In genomic region chr2:3302751-3303582, GRCh38 we compare ENCODE assay signal across 8 cellular contexts.
DNase-seq lines count a peak whose midpoint lies in the region; ATAC-seq and TF ChIP-seq lines count a peak whose summit lies in the region.

No MANE protein-coding gene starts in this region.

- no peak overlapping the region for H3K27ac ChIP-seq in mammary epithelial cell (ENCODE audit: insufficient read depth, low read depth, low read length)
- no peak overlapping the region for H3K27ac ChIP-seq in body of pancreas

- no peak for TF ChIP-seq CTCF in mammary epithelial cell (conservative IDR thresholded peaks at IDR 0.05 in 1 of 2, IDR thresholded peaks at IDR 0.05 in 1 of 2; ENCODE audit: extremely low read depth in 1 of 2, insufficient read depth in 1 of 2, low read depth in 1 of 2, low read length in 2 of 2)
- no peak for TF ChIP-seq CTCF in body of pancreas (IDR thresholded peaks at IDR 0.05)
- no peak for TF ChIP-seq CTCF in GM10266 (IDR thresholded peaks at IDR 0.05; ENCODE audit: control insufficient read depth, insufficient read depth, low read depth, missing control alignments)

- in situ Hi-C loops in mammary epithelial cell (cut with MboI; ENCODE audit: low sequenced_read_pairs in 2 of 2), result no loop called here

- H3K9me3 Mint-ChIP-seq in naive thymus-derived CD8-positive, alpha-beta T cell, result no peaks in the 10 kb centered on the region

- peaks cover 15% of the 10 kb centered on the region for H3K79me2 ChIP-seq in mammary epithelial cell (ENCODE audit: insufficient read depth, low read length)

- no peaks in the 10 kb centered on the region for H4K20me1 ChIP-seq in mammary epithelial cell (ENCODE audit: insufficient read depth, low read length)

- H3K36me3 ChIP-seq in mammary epithelial cell (ENCODE audit: insufficient read depth, low read length) (no peaks in the 10 kb centered on the region), body of pancreas (replicated peaks in 1 of 2; ENCODE audit: insufficient read depth in 1 of 2, low read depth in 2 of 2) (no peaks in the 10 kb centered on the region)

- POLR2A ChIA-PET in naive thymus-derived CD8-positive, alpha-beta T cell (lab: Charles Lee), result no interaction called here

- ATAC-seq in HG03521 (IDR thresholded peaks at IDR 0.05; ENCODE audit: unreplicated experiment), result peak; percentile 14
- ATAC-seq in naive thymus-derived CD8-positive, alpha-beta T cell, result peak; percentile 29 to 51
- ATAC-seq in body of pancreas, result no peak

- TF ChIP-seq POLR2A in body of pancreas (IDR thresholded peaks at IDR 0.05), result no peak

- CTCF ChIA-PET in mammary epithelial cell (lab: Charles Lee; ENCODE audit: low non-redundant PET), result no interaction called here

- H3K4me3 Mint-ChIP-seq in naive thymus-derived CD8-positive, alpha-beta T cell, result peak overlapping the region; percentile 20 to 65 (median 52)

- intact Hi-C loops in mammary epithelial cell (cut with micrococcal nuclease) (loop anchor here (1.0 to 10.0 kb wide), 3 partner anchors 458 to 1417 kb away; no protein-coding TSS in a partner anchor), body of pancreas (cut with DNase I) (no loop called here)

- no peaks in the 10 kb centered on the region for H3K27me3 Mint-ChIP-seq in naive thymus-derived CD8-positive, alpha-beta T cell

- H3K27ac Mint-ChIP-seq in naive thymus-derived CD8-positive, alpha-beta T cell, result peak overlapping the region in 8 of 10 donors; percentile 53 to 89 (median 72)

- H3K9ac ChIP-seq in mammary epithelial cell (ENCODE audit: insufficient read depth, low read length), result no peak overlapping the region

- peak overlapping the region; percentile 26 for H3K4me2 ChIP-seq in mammary epithelial cell (ENCODE audit: insufficient read depth, low read depth, low read length)

- 64% methylated on average over 19 of the region's 25 CpGs for WGBS in mammary epithelial cell (ENCODE audit: low coverage, missing lambda C conversion rate)
- 64% methylated on average over 14 to 25 of the region's 25 CpGs for WGBS in body of pancreas, 2 donors

- dilution Hi-C loops in mammary epithelial cell (cut with HindIII; ENCODE audit: low sequenced_read_pairs), result no loop called here

- peaks cover 0 to 24% (median under 1%) of the 10 kb centered on the region in 3 donors for H3K36me3 Mint-ChIP-seq in naive thymus-derived CD8-positive, alpha-beta T cell

- H3K9me3 ChIP-seq in mammary epithelial cell (replicated peaks; ENCODE audit: insufficient read depth, low read length) (no peaks in the 10 kb centered on the region), body of pancreas (no peaks in the 10 kb centered on the region)

- H3K27me3 ChIP-seq in mammary epithelial cell (ENCODE audit: insufficient read depth, low read length), result no peaks in the 10 kb centered on the region
- H3K27me3 ChIP-seq in body of pancreas, result no peaks in the 10 kb centered on the region

- peak; percentile 57 for DNase-seq in NCI-H2171 treated with DMSO at 0.1 percent for 48 hours (lab: John Stamatoyannopoulos, UW)
- no peak for DNase-seq in NCI-H2171 (lab: John Stamatoyannopoulos, UW)
- DNase-seq in mammary epithelial cell, result no peak
- DNase-seq in naive thymus-derived CD8-positive, alpha-beta T cell, result no peak
- no peak for DNase-seq in kidney glomerular epithelial cell (lab: John Stamatoyannopoulos, UW)
- no peak for DNase-seq in body of pancreas
- no peak for DNase-seq in GM10266 (ENCODE audit: extremely low spot score)

- H3K4me3 ChIP-seq in mammary epithelial cell (replicated peaks in 1 of 3; ENCODE audit: insufficient read depth in 1 of 3, low read depth in 2 of 3, low read length in 3 of 3), result peak overlapping the region in 1 of 3 experiments; percentile 2
- H3K4me3 ChIP-seq in body of pancreas, result no peak overlapping the region

- no TSS peak for BruUV-seq in mammary epithelial cell (replicated peaks; lab: Mats Ljungman, UMichigan)

- peak overlapping the region; percentile 53 for H2AFZ ChIP-seq in mammary epithelial cell (ENCODE audit: low read depth, low read length)

- H3K4me1 ChIP-seq in mammary epithelial cell (ENCODE audit: insufficient read depth, low read length) (peaks cover 7% of the 10 kb centered on the region), body of pancreas (peaks cover 5% of the 10 kb centered on the region)

- peaks cover 10 to 30% (median 24%) of the 10 kb centered on the region in 4 donors for H3K4me1 Mint-ChIP-seq in naive thymus-derived CD8-positive, alpha-beta T cell
